In the genomic region with DNA sequence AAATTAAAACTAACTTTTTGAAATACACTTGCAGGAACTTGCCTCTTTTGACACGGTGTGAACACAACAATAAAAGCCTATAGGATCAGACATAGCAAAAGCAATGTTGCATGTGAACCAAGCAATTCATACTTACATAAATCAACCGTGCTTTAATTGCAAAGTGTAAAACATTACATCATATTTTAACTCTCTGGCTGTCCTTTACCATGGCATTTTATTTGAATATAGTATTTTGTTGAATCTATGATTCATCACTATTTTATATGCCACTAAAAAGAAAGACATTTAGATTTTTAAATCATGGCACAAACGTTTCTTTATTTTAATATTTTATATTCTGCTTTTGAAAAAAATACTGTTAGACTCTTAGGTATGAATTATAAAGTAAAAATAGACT, we compare ENCODE assay signal across 22 cellular contexts.
A peak's percentile ranks its signal among the peaks of the same experiment; 100 is the strongest.
DNase-seq lines count a peak whose midpoint lies in the region; ATAC-seq, FAIRE-seq and TF ChIP-seq lines count a peak whose summit lies in the region.
"Had no signal": no experiment of that assay in that cellular context is flagged by ENCODE, and none has a peak within 500 bp of the region (broad histone marks: within the 10 kb centered on the region; RNA-seq: fewer than 3 reads in every experiment).

No MANE protein-coding gene starts in this region.

- H3F3A ChIP-seq in smooth muscle cell (ENCODE audit: low read depth), result no peaks in the 10 kb centered on the region

- CTCF ChIA-PET in A549 (lab: Yijun Ruan, JAX), result no interaction called here
- CTCF ChIA-PET in HEK293 (lab: Yijun Ruan, JAX), result no interaction called here

- 2% methylated on average over 3 of the region's 3 CpGs for WGBS in A549 (ENCODE audit: missing lambda C conversion rate)
- 83% methylated on average over 3 of the region's 3 CpGs for WGBS in smooth muscle cell (ENCODE audit: low lambda C conversion rate)

- no peaks in the 10 kb centered on the region for H4K20me1 ChIP-seq in smooth muscle cell (ENCODE audit: low read depth)
- H4K20me1 ChIP-seq: BLaER1 had no signal

- H3K4me3 ChIP-seq in A549, result no peak overlapping the region
- no peak overlapping the region for H3K4me3 ChIP-seq in HEK293 (ENCODE audit: low read depth, low read length)
- no peak overlapping the region for H3K4me3 ChIP-seq in smooth muscle cell
- H3K4me3 ChIP-seq: BLaER1 had no signal

- H3K4me2 ChIP-seq in A549 (no peak overlapping the region), smooth muscle cell (no peak overlapping the region)
- H3K4me2 ChIP-seq: BLaER1 had no signal

- no peak overlapping the region for H2AFZ ChIP-seq in smooth muscle cell (ENCODE audit: low read depth)

- TF ChIP-seq POLR2A in A549 (IDR thresholded peaks at IDR 0.05; ENCODE audit: low read length), result no peak

- TF ChIP-seq EP300 in A549 (IDR thresholded peaks at IDR 0.05), result no peak

- POLR2A ChIA-PET in A549 (lab: Yijun Ruan, JAX) (no interaction called here), HEK293 (lab: Yijun Ruan, JAX) (no interaction called here)

- no peak for TF ChIP-seq RAD21 in A549 (conservative IDR thresholded peaks at IDR 0.05 in 1 of 2, IDR thresholded peaks at IDR 0.05 in 1 of 2)

- no peak overlapping the region for H3K9ac ChIP-seq in smooth muscle cell (ENCODE audit: low read depth)
- H3K9ac ChIP-seq: BLaER1 had no signal

- no peaks in the 10 kb centered on the region for H3K4me1 ChIP-seq in A549
- no peaks in the 10 kb centered on the region for H3K4me1 ChIP-seq in HEK293 (ENCODE audit: control insufficient read depth, insufficient read depth, low read length)
- no peaks in the 10 kb centered on the region for H3K4me1 ChIP-seq in smooth muscle cell (ENCODE audit: low read depth)
- H3K4me1 ChIP-seq: BE2C, BLaER1, Caco-2 had no signal

- DNase-seq in A549 (ENCODE audit: low read depth in 1 of 2, low spot score in 1 of 2) (no peak), CD1c-positive myeloid dendritic cell (ENCODE audit: extremely low spot score) (no peak), smooth muscle cell (lab: John Stamatoyannopoulos, UW; ENCODE audit: unreplicated experiment) (no peak), G401 (ENCODE audit: low spot score) (no peak)
- DNase-seq: 8988T; ACHN; BE2C; C1 segment of cervical spinal cord; Caco-2; Calu3; CD4-positive, alpha-beta T cell; CD8-positive, alpha-beta T cell; DMS79 treated with DMSO at 0.1 percent for 48 hours; GDM1 had no signal

- no peaks in the 10 kb centered on the region for H3K79me2 ChIP-seq in smooth muscle cell (ENCODE audit: low read depth)

- ATAC-seq in A549 (no peak), HG03432 (IDR thresholded peaks at IDR 0.05; ENCODE audit: unreplicated experiment) (no peak)
- ATAC-seq: CD8-positive, alpha-beta T cell had no signal

- H3K27ac ChIP-seq in A549 (no peak overlapping the region), HEK293 (ENCODE audit: extremely low read depth, low read depth, low read length) (no peak overlapping the region), smooth muscle cell (ENCODE audit: low read depth) (no peak overlapping the region)
- H3K27ac ChIP-seq: BLaER1 had no signal

- peak; percentile 92 for FAIRE-seq in A204.1 (lab: Jason Lieb, UNC)
- FAIRE-seq in A549 (lab: Jason Lieb, UNC), result peak; percentile 46
- FAIRE-seq in endometrium (lab: Jason Lieb, UNC), result peak; percentile 26
- FAIRE-seq: D721Med, GM12891, GM19239 had no signal

- in situ Hi-C loops in G401 (cut with HindIII; ENCODE audit: low sequenced_read_pairs), result no loop called here

- TF ChIP-seq CTCF in A549 (IDR thresholded peaks at IDR 0.05) (no peak), HEK293 (tag by site-specific recombination; IDR thresholded peaks at IDR 0.05) (no peak), smooth muscle cell (IDR thresholded peaks at IDR 0.05; ENCODE audit: borderline replicate concordance, insufficient read depth, poor library complexity, severe bottlenecking) (no peak)

- H3K36me3 ChIP-seq in HEK293 (ENCODE audit: control insufficient read depth in 2 of 2, insufficient read depth in 1 of 2, low read length in 2 of 2) (no peaks in the 10 kb centered on the region), smooth muscle cell (ENCODE audit: low read depth) (no peaks in the 10 kb centered on the region)
- H3K36me3 ChIP-seq: BE2C, BLaER1 had no signal

- H3K9me3 ChIP-seq in A549 (no peaks in the 10 kb centered on the region), HEK293 (ENCODE audit: control insufficient read depth, insufficient read depth, low read depth, low read length) (no peaks in the 10 kb centered on the region), smooth muscle cell (replicated peaks; ENCODE audit: low read depth) (no peaks in the 10 kb centered on the region)
- H3K9me3 ChIP-seq: BLaER1 had no signal

- H3K27me3 ChIP-seq in smooth muscle cell (ENCODE audit: low read depth), result no peaks in the 10 kb centered on the region
- H3K27me3 ChIP-seq: BE2C, BLaER1 had no signal

TF ChIP-seq in A549, 52 proteins besides CTCF, POLR2A, EP300 and RAD21:
- TF ChIP-seq CBX2 (IDR thresholded peaks at IDR 0.05; ENCODE audit: borderline replicate concordance, low read depth), result no peak
- no peak for TF ChIP-seq CHD4 (IDR thresholded peaks at IDR 0.05; ENCODE audit: borderline replicate concordance)
- TF ChIP-seq, protein P1, sequence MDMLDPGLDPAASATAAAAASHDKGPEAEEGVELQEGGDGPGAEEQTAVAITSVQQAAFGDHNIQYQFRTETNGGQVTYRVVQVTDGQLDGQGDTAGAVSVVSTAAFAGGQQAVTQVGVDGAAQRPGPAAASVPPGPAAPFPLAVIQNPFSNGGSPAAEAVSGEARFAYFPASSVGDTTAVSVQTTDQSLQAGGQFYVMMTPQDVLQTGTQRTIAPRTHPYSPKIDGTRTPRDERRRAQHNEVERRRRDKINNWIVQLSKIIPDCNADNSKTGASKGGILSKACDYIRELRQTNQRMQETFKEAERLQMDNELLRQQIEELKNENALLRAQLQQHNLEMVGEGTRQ (IDR thresholded peaks at IDR 0.05), result no peak
- no peak for TF ChIP-seq HOXB13 (CRISPR knock-in tag; IDR thresholded peaks at IDR 0.05; ENCODE audit: low read depth)
- TF ChIP-seq GATA3 (IDR thresholded peaks at IDR 0.05; ENCODE audit: borderline replicate concordance), result no peak
- no peak for TF ChIP-seq HEYL (CRISPR knock-in tag; IDR thresholded peaks at IDR 0.05)
- TF ChIP-seq ZNF302 (CRISPR knock-in tag; IDR thresholded peaks at IDR 0.05), result no peak
- no peak for TF ChIP-seq FOXS1 (CRISPR knock-in tag; IDR thresholded peaks at IDR 0.05)
- TF ChIP-seq, protein P2, sequence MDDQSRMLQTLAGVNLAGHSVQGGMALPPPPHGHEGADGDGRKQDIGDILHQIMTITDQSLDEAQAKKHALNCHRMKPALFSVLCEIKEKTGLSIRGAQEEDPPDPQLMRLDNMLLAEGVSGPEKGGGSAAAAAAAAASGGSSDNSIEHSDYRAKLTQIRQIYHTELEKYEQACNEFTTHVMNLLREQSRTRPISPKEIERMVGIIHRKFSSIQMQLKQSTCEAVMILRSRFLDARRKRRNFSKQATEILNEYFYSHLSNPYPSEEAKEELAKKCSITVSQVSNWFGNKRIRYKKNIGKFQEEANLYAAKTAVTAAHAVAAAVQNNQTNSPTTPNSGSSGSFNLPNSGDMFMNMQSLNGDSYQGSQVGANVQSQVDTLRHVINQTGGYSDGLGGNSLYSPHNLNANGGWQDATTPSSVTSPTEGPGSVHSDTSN (IDR thresholded peaks at IDR 0.05), result no peak
- no peak for TF ChIP-seq BHLHE40 (IDR thresholded peaks at IDR 0.05; ENCODE audit: low read depth, low read length)
- TF ChIP-seq NPAS2 (CRISPR knock-in tag; IDR thresholded peaks at IDR 0.05; ENCODE audit: borderline replicate concordance), result no peak
- TF ChIP-seq FOSB (CRISPR knock-in tag; IDR thresholded peaks at IDR 0.05), result no peak

TF ChIP-seq in HEK293, 187 proteins besides CTCF, POLR2A, EP300 and RAD21:
- TF ChIP-seq, protein P3, sequence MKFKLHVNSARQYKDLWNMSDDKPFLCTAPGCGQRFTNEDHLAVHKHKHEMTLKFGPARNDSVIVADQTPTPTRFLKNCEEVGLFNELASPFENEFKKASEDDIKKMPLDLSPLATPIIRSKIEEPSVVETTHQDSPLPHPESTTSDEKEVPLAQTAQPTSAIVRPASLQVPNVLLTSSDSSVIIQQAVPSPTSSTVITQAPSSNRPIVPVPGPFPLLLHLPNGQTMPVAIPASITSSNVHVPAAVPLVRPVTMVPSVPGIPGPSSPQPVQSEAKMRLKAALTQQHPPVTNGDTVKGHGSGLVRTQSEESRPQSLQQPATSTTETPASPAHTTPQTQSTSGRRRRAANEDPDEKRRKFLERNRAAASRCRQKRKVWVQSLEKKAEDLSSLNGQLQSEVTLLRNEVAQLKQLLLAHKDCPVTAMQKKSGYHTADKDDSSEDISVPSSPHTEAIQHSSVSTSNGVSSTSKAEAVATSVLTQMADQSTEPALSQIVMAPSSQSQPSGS (tag by site-specific recombination; IDR thresholded peaks at IDR 0.05; ENCODE audit: low read depth), result 0 out of 2 replicates have a peak, but pooled peaks have one; percentile 9
- no peak for TF ChIP-seq ZNF404 (tag by site-specific recombination; IDR thresholded peaks at IDR 0.05)
